In the genomic region with DNA sequence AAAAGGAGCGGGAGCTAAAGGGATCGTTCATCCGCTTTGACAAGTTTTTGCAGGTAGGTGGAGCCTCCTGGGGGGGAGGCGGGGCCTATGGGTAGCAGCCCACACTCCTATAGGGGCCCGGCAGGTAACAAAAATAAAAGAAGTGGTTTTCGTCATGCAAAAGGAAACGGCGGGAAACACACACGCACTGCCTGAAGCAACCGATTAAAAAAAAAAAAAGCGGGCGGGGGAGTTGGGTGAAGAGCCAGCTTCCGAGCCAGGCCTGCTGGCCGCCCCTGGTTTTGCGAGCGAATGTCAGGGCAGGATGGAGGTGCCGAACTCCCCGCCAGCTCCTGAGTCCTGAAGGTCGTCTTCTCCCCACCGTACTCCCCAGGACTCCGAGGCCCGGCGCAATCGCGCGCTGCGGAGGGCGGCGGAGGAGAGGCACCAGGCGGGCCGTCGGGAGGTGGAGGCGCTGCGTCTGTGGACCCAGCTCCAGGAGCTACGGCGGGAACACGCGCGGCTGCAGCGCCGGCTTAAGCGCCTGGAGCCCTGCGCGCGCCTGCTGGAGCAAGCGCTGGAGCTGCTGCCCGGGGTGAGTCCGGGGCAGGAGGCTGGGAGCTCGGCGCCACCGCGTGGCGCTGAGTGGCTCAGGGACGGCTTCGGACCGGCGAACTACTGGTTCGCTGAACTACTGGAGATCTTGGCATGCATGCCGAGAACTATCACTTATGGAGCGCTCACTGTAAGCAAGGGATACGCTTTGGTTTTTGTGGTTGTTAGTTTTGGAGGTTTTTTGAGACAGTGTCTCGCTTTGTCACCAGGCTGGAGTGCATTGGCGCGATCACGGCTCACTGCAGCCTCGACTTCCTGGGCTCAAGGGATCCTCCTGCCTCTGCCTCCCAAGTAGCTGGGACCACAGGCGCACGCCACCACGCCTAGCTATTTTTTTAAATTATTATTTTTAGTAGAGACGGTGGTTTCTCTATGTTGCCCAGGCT, we compare ENCODE assay signal across 8 cellular contexts. TPM values are rescaled to one million over a fixed set of nuclear protein-coding genes. Genes with fewer than 3 reads are reported as not detected.
DNase-seq lines count a peak whose midpoint lies in the region; ATAC-seq and TF ChIP-seq lines count a peak whose summit lies in the region.

No MANE protein-coding gene starts in this region.

- no peaks in the 10 kb centered on the region for H3K4me1 ChIP-seq in testis

- H3K4me3 Mint-ChIP-seq in neural crest cell: peak overlapping the region; percentile 64

- H3K36me3 ChIP-seq in testis (ENCODE audit: low read depth, missing control alignments): no peaks in the 10 kb centered on the region

- H3K9me3 Mint-ChIP-seq in neural crest cell: no peaks in the 10 kb centered on the region

- H3K27me3 Mint-ChIP-seq in neural crest cell (ENCODE audit: low read depth): peaks cover 71% of the 10 kb centered on the region

- peak; percentile 90 for DNase-seq in AG08396 (ENCODE audit: low spot score)
- peak; percentile 65 for DNase-seq in KG1 (lab: John Stamatoyannopoulos, UW)
- DNase-seq in RPMI7951 (ENCODE audit: low read depth): peak; percentile 81
- DNase-seq in activated effector memory CD4-positive, alpha-beta T cell treated with Interleukin-2 at 50 U/mL for 16 hours: peak; percentile 43
- DNase-seq in fibroblast of villous mesenchyme (ENCODE audit: low read depth): peak; percentile 71
- DNase-seq in neural crest cell (ENCODE audit: low read depth, low spot score): peak; percentile 57
- DNase-seq in testis: peak; percentile 80

- H3K27ac Mint-ChIP-seq in neural crest cell (ENCODE audit: unreplicated experiment): no peak overlapping the region

- H3K9me3 ChIP-seq in testis: no peaks in the 10 kb centered on the region

- H3K27ac ChIP-seq in testis: no peak overlapping the region

- TF ChIP-seq CTCF in fibroblast of villous mesenchyme (IDR thresholded peaks at IDR 0.05; ENCODE audit: insufficient read depth, low read depth, low read length) (peak; percentile 46), neural crest cell (conservative IDR thresholded peaks at IDR 0.05) (peak; percentile 56), testis (IDR thresholded peaks at IDR 0.05) (peak in 1 of 3 experiments; percentile 35)

- H3K4me3 ChIP-seq in fibroblast of villous mesenchyme (ENCODE audit: low read depth, low read length) (peak overlapping the region; percentile 43), testis (peak overlapping the region; percentile 32 to 41)

- WGBS in testis, 2 donors: 7 to 10% methylated on average over 35 to 68 of the region's 70 CpGs

- no peak for TF ChIP-seq POLR2A in testis (IDR thresholded peaks at IDR 0.05)

- H3K27me3 ChIP-seq in testis: no peaks in the 10 kb centered on the region

- peaks cover 3% of the 10 kb centered on the region for H3K36me3 Mint-ChIP-seq in neural crest cell (ENCODE audit: low read depth)

- intact Hi-C loops in testis (cut with DNase I; ENCODE audit: low total_unique reads): loop anchor here (10.0 kb wide), 1 partner anchor 98 kb away; a partner anchor contains a TSS

- peak; percentile 44 for ATAC-seq in GM18907 (IDR thresholded peaks at IDR 0.05; ENCODE audit: unreplicated experiment)

- peaks cover 18% of the 10 kb centered on the region for H3K4me1 Mint-ChIP-seq in neural crest cell

RNA-seq across cellular contexts. Expression of a gene that starts 3.6 kb away (rescaled TPM):
- total RNA-seq in RPMI7951 (2014; rRNA removed; shearing (Covaris generic)): not detected in 2 replicates
- total RNA-seq in fibroblast of villous mesenchyme (not detected in 2 replicates), neural crest cell (not detected in 2 replicates), testis (under 1 TPM in 1 of 2 donors, not detected in 1; 0.81 TPM)
- 1.2 TPM for polyA plus RNA-seq in testis (ENCODE audit: insufficient read depth, low read depth, low replicate concordance)

RNA-seq across cellular contexts. Expression of a gene that starts 17.6 kb away (rescaled TPM):
- not detected in 2 replicates for total RNA-seq in RPMI7951 (2014; rRNA removed; shearing (Covaris generic))
- total RNA-seq in fibroblast of villous mesenchyme (not detected in 2 replicates), neural crest cell (not detected in 2 replicates), testis (10 to 100 TPM; 18.2 to 20.1 TPM)
- polyA plus RNA-seq in testis (ENCODE audit: insufficient read depth, low read depth, low replicate concordance): 5.0 TPM

RNA-seq across cellular contexts. Expression of a gene that starts 32.2 kb away (rescaled TPM):
- 17.2 and 20.7 TPM in 2 replicates for total RNA-seq in RPMI7951 (2014; rRNA removed; shearing (Covaris generic))
- 33.7 and 37.0 TPM in 2 replicates for total RNA-seq in fibroblast of villous mesenchyme
- 68.5 and 69.7 TPM in 2 replicates for total RNA-seq in neural crest cell
- 10 to 100 TPM; 62.4 to 63.6 TPM for total RNA-seq in testis
- polyA plus RNA-seq in testis (ENCODE audit: insufficient read depth, low read depth, low replicate concordance): 40.3 TPM

RNA-seq across cellular contexts. Expression of a gene that starts 32.4 kb away (rescaled TPM):
- total RNA-seq in RPMI7951 (2014; rRNA removed; shearing (Covaris generic)): 39.5 and 43.0 TPM in 2 replicates
- total RNA-seq in fibroblast of villous mesenchyme (22.5 and 27.6 TPM in 2 replicates), neural crest cell (20.0 and 20.1 TPM in 2 replicates), testis (10 to 100 TPM; 20.9 to 22.1 TPM)
- polyA plus RNA-seq in testis (ENCODE audit: insufficient read depth, low read depth, low replicate concordance): 14.3 TPM

Comparison
In these comparisons a context has a peak if more than half of its experiments do, and no peak if none do; other contexts are left out.
1. RNA of a gene that starts 17.6 kb away (total RNA-seq): 18.2 to 20.1 TPM in testis; not detected in RPMI7951, not detected in fibroblast of villous mesenchyme and not detected in neural crest cell; every median in the first group is over 10 times any median in the second.
2. Peak in every context shown above with its lines, with median percentiles within 50 percentile points of each other: DNase-seq.